ENCODE assay signal across 33 cellular contexts in genomic region chr12:25449007-25449406, GRCh38.
DNase-seq lines count a peak whose midpoint lies in the region; ATAC-seq, FAIRE-seq and TF ChIP-seq lines count a peak whose summit lies in the region.
"Had no signal": no experiment of that assay in that cellular context is flagged by ENCODE, and none has a peak within 500 bp of the region (broad histone marks: within the 10 kb centered on the region; RNA-seq: fewer than 3 reads in every experiment).

No MANE protein-coding gene starts in this region.

- no peaks in the 10 kb centered on the region for H3K4me1 ChIP-seq in SK-N-SH (ENCODE audit: control insufficient read depth in 1 of 2, insufficient read depth in 2 of 2, low read depth in 1 of 2, low read length in 1 of 2)
- H3K4me1 ChIP-seq: A549; BE2C; BLaER1; BLaER1 treated with 17β-estradiol and CSF1 and Interleukin-3, amounts not matched to agents 10 nM and 100 nM; Caco-2 had no signal

- peak in 1 of 2 experiments; percentile 35; a peak in 1 of 4 replicates for TF ChIP-seq EP300 in SK-N-SH (IDR thresholded peaks at IDR 0.05; ENCODE audit: borderline replicate concordance in 1 of 2, low read depth in 1 of 2, low read length in 1 of 2)

- TF ChIP-seq CTCF in SK-N-SH (IDR thresholded peaks at IDR 0.05): no peak

- ATAC-seq in SK-N-SH treated with all-trans-retinoic acid at 6 μM for 48 hours: peak; percentile 67; the same call in 2 of the 3 replicates
- ATAC-seq: A549; CD8-positive, alpha-beta T cell had no signal

- POLR2A ChIA-PET in SK-N-SH (lab: Yijun Ruan, JAX): no interaction called here

- CTCF ChIA-PET in SK-N-SH (lab: Yijun Ruan, JAX): no interaction called here

- TF ChIP-seq RAD21 in SK-N-SH (IDR thresholded peaks at IDR 0.05; ENCODE audit: low read length): no peak

- H3K27me3 ChIP-seq in SK-N-SH (ENCODE audit: insufficient read depth): no peaks in the 10 kb centered on the region
- H3K27me3 ChIP-seq: BE2C; BLaER1; BLaER1 treated with 17β-estradiol and CSF1 and Interleukin-3, amounts not matched to agents 10 nM and 100 nM had no signal

- H3K27ac ChIP-seq in SK-N-SH (ENCODE audit: low read depth in 2 of 2, low read length in 1 of 2): peak overlapping the region in 1 of 2 experiments; percentile 51; a peak in 1 of 4 replicates
- H3K27ac ChIP-seq: 22Rv1; A549; BLaER1; BLaER1 treated with 17β-estradiol and CSF1 and Interleukin-3, amounts not matched to agents 10 nM and 100 nM; C4-2B had no signal

- peak; percentile 26 for FAIRE-seq in HTR-8/SVneo (lab: Jason Lieb, UNC)
- FAIRE-seq: A204.1, A549, D721Med had no signal

- no peaks in the 10 kb centered on the region for H3K36me3 ChIP-seq in SK-N-SH (replicated peaks in 1 of 2; ENCODE audit: control insufficient read depth in 1 of 2, insufficient read depth in 2 of 2, low read length in 1 of 2)
- H3K36me3 ChIP-seq: BE2C; BLaER1; BLaER1 treated with 17β-estradiol and CSF1 and Interleukin-3, amounts not matched to agents 10 nM and 100 nM had no signal

- no peaks in the 10 kb centered on the region for H3K9me3 ChIP-seq in SK-N-SH
- H3K9me3 ChIP-seq: A549, BE2C, BLaER1, Caco-2 had no signal

- no peaks in the 10 kb centered on the region for H3K79me2 ChIP-seq in SK-N-SH (ENCODE audit: insufficient read depth)

- no peak overlapping the region for H3K4me2 ChIP-seq in SK-N-SH
- H3K4me2 ChIP-seq: A549; BLaER1; BLaER1 treated with 17β-estradiol and CSF1 and Interleukin-3, amounts not matched to agents 10 nM and 100 nM had no signal

- H3K9ac ChIP-seq in SK-N-SH: no peak overlapping the region
- H3K9ac ChIP-seq: BLaER1; BLaER1 treated with 17β-estradiol and CSF1 and Interleukin-3, amounts not matched to agents 10 nM and 100 nM had no signal

- H4K20me1 ChIP-seq in SK-N-SH (ENCODE audit: insufficient read depth): no peaks in the 10 kb centered on the region
- H4K20me1 ChIP-seq: BLaER1; BLaER1 treated with 17β-estradiol and CSF1 and Interleukin-3, amounts not matched to agents 10 nM and 100 nM had no signal

- DNase-seq in HTR-8/SVneo (ENCODE audit: insufficient read length, low spot score) (no peak), SK-N-SH (no peak), NCI-H2227 (lab: John Stamatoyannopoulos, UW; ENCODE audit: unreplicated experiment) (no peak), NCI-H1092 treated with DMSO at 0.1 percent for 48 hours (lab: John Stamatoyannopoulos, UW) (no peak), NCI-H146 treated with DMSO at 0.1 percent for 48 hours (lab: John Stamatoyannopoulos, UW; ENCODE audit: unreplicated experiment) (no peak)
- DNase-seq: 8988T; ACHN; AML-193; BE2C; C1 segment of cervical spinal cord; Caco-2; Calu3; CD4-positive, alpha-beta memory T cell; CD4-positive, alpha-beta T cell; CD4-positive, CD25-positive, alpha-beta regulatory T cell; CD8-positive, alpha-beta memory T cell; CD8-positive, alpha-beta T cell; COR-L47; DMS 273 treated with DMSO at 0.1 percent for 48 hours; DMS153; DMS53; DMS79; DMS79 treated with DMSO at 0.1 percent for 48 hours; DND-41; EL had no signal

- H3K4me3 ChIP-seq in SK-N-SH (ENCODE audit: low read depth in 2 of 2, low read length in 1 of 2): no peak overlapping the region
- H3K4me3 ChIP-seq: A549; BLaER1; BLaER1 treated with 17β-estradiol and CSF1 and Interleukin-3, amounts not matched to agents 10 nM and 100 nM had no signal

- no peaks in the 10 kb centered on the region for H3K9me2 ChIP-seq in SK-N-SH

- H2AFZ ChIP-seq in SK-N-SH (ENCODE audit: low read depth): no peak overlapping the region

- H3F3A ChIP-seq in SK-N-SH (replicated peaks; ENCODE audit: insufficient read depth): no peaks in the 10 kb centered on the region

TF ChIP-seq in SK-N-SH, 30 proteins besides CTCF, POLR2A, EP300 and RAD21 (continues in another document):
- TF ChIP-seq PBX3 (IDR thresholded peaks at IDR 0.05): peak; percentile 71
- TF ChIP-seq ZBTB33 (IDR thresholded peaks at IDR 0.05; ENCODE audit: borderline replicate concordance, low read depth): no peak
- TF ChIP-seq NFIC (IDR thresholded peaks at IDR 0.05; ENCODE audit: borderline replicate concordance): peak; percentile 42; the same call in 1 of the 2 replicates
- no peak for TF ChIP-seq TEAD4 (IDR thresholded peaks at IDR 0.05; ENCODE audit: borderline replicate concordance, insufficient read depth)
- no peak for TF ChIP-seq FOXM1 (IDR thresholded peaks at IDR 0.05; ENCODE audit: low read depth)
- no peak for TF ChIP-seq IRF3 (IDR thresholded peaks at IDR 0.05; ENCODE audit: low read depth, low read length)
- peak; percentile 76 for TF ChIP-seq TCF12 (IDR thresholded peaks at IDR 0.05)
- no peak for TF ChIP-seq NRF1 (IDR thresholded peaks at IDR 0.05; ENCODE audit: low read depth, low read length)

TF ChIP-seq in SK-N-SH treated with all-trans-retinoic acid at 6 μM for 48 hours, 23 proteins besides CTCF, POLR2A, EP300 and RAD21:
- TF ChIP-seq OSR1 (CRISPR knock-in tag; IDR thresholded peaks at IDR 0.05) (no peak), TOX (CRISPR knock-in tag; IDR thresholded peaks at IDR 0.05; ENCODE audit: borderline replicate concordance) (peak; percentile 84; the same call in 1 of the 2 replicates)
